In genomic region chr3:15694628-15695027, GRCh38 we compare ENCODE assay signal across 19 cellular contexts.
"Had no signal": no experiment of that assay in that cellular context is flagged by ENCODE, and none has a peak within 500 bp of the region (broad histone marks: within the 10 kb centered on the region; RNA-seq: fewer than 3 reads in every experiment).

No MANE protein-coding gene starts in this region.

- DNase-seq: activated CD4-positive, alpha-beta T cell treated with anti-CD3 and anti-CD28 coated beads, Interleukin-2, amount 10 ng/mL, durations not matched to agents 7 days and 5 days; activated CD8-positive, alpha-beta T cell treated with anti-CD3 and anti-CD28 coated beads, Interleukin-2, amount 10 ng/mL, durations not matched to agents 7 days and 5 days; activated effector memory CD4-positive, alpha-beta T cell treated with anti-CD3 and anti-CD28 coated beads, Interleukin-2, amount 50 U/mL, for 16 hours; activated naive CD4-positive, alpha-beta T cell treated with anti-CD3 and anti-CD28 coated beads, Interleukin-2, amount 50 U/mL, for 16 hours; activated T-cell treated with anti-CD3 and anti-CD28 coated beads, Interleukin-2, amount 50 U/mL, for 48 hours; foreskin fibroblast; glutamatergic neuron; hippocampal formation; islet precursor cell; lower lobe of right lung; posterior cingulate gyrus; retina; stimulated activated naive B cell treated with anti-CD40 and anti-IgM and Interleukin-4, amounts not matched to agents 10 μg/mL and 1 μg/mL and 100 μg/mL, for 72 hours; T1000; upper lobe of right lung had no signal

- FAIRE-seq: astrocyte had no signal

- H3K4me1 Mint-ChIP-seq: activated CD4-positive, alpha-beta T cell treated with anti-CD3 and anti-CD28 coated beads, Interleukin-2, amount 10 ng/mL, durations not matched to agents 7 days and 5 days had no signal

- ATAC-seq: activated CD8-positive, alpha-beta T cell treated with anti-CD3 and anti-CD28 coated beads, Interleukin-2, amount 10 ng/mL, durations not matched to agents 7 days and 5 days; lower lobe of right lung; natural killer cell treated with Interleukin-12 subunit alpha and Interleukin-12 subunit beta and Interleukin-15 and Interleukin-18, amount 100 ng/mL, for 72 hours; stimulated activated naive B cell treated with anti-CD40 and anti-IgM and Interleukin-4, amounts not matched to agents 10 μg/mL and 1 μg/mL and 100 μg/mL, for 72 hours; upper lobe of right lung had no signal

- H3K27ac ChIP-seq: epithelial cell of prostate, lower lobe of right lung, thoracic aorta, upper lobe of right lung had no signal

- H3K27ac Mint-ChIP-seq: activated CD4-positive, alpha-beta T cell treated with anti-CD3 and anti-CD28 coated beads, Interleukin-2, amount 10 ng/mL, durations not matched to agents 7 days and 5 days; activated CD8-positive, alpha-beta T cell treated with anti-CD3 and anti-CD28 coated beads, Interleukin-2, amount 10 ng/mL, durations not matched to agents 7 days and 5 days; stimulated activated naive B cell treated with anti-CD40 and anti-IgM and Interleukin-4, amounts not matched to agents 10 μg/mL and 1 μg/mL and 100 μg/mL, for 72 hours had no signal

- H3K27me3 Mint-ChIP-seq: activated CD4-positive, alpha-beta T cell treated with anti-CD3 and anti-CD28 coated beads, Interleukin-2, amount 10 ng/mL, durations not matched to agents 7 days and 5 days; natural killer cell treated with Interleukin-12 subunit alpha and Interleukin-12 subunit beta and Interleukin-15 and Interleukin-18, amount 100 ng/mL, for 72 hours; stimulated activated naive B cell treated with anti-CD40 and anti-IgM and Interleukin-4, amounts not matched to agents 10 μg/mL and 1 μg/mL and 100 μg/mL, for 72 hours had no signal

- H3K27me3 ChIP-seq: upper lobe of right lung had no signal

- H3K9me3 ChIP-seq: lower lobe of right lung, thoracic aorta, upper lobe of right lung had no signal

- H3K4me3 ChIP-seq: lower lobe of right lung, thoracic aorta, upper lobe of right lung had no signal

- H3K9me3 Mint-ChIP-seq: natural killer cell treated with Interleukin-12 subunit alpha and Interleukin-12 subunit beta and Interleukin-15 and Interleukin-18, amount 100 ng/mL, for 72 hours had no signal

- H3K4me1 ChIP-seq: lower lobe of right lung, upper lobe of right lung had no signal

- H3K4me3 Mint-ChIP-seq: activated CD4-positive, alpha-beta T cell treated with anti-CD3 and anti-CD28 coated beads, Interleukin-2, amount 10 ng/mL, durations not matched to agents 7 days and 5 days; activated CD8-positive, alpha-beta T cell treated with anti-CD3 and anti-CD28 coated beads, Interleukin-2, amount 10 ng/mL, durations not matched to agents 7 days and 5 days; natural killer cell treated with Interleukin-12 subunit alpha and Interleukin-12 subunit beta and Interleukin-15 and Interleukin-18, amount 100 ng/mL, for 72 hours; stimulated activated naive B cell treated with anti-CD40 and anti-IgM and Interleukin-4, amounts not matched to agents 10 μg/mL and 1 μg/mL and 100 μg/mL, for 72 hours had no signal
